In the genomic region with DNA sequence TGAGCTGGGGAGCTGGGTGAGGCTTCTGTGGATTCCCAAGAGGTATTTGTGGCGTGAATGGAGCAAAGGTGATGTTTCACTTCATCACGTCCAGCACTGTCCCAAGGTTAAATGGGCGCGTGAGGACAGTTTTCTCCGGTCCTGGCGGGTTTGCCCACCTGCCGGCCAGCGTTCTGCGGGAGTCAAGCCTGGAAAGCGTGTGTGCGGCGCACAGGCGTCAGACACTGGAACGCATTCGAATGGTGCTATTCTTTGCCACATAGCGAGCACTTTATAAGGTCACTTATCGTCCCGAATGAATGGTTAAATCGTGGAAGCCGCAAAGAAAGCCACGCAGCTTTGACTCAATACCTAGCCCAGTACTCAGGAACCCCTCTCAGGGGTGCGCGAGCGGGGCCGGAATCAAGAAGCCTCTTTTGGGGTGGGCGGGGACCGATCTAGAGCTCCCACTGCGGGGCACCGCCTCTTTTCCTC, we compare ENCODE assay signal across 8 cellular contexts. TPM values are rescaled to one million over a fixed set of nuclear protein-coding genes. Genes with fewer than 3 reads are reported as not detected.
A peak's percentile ranks its signal among the peaks of the same experiment; 100 is the strongest.
DNase-seq lines count a peak whose midpoint lies in the region; ATAC-seq and TF ChIP-seq lines count a peak whose summit lies in the region.

No MANE protein-coding gene starts in this region.

- H3K36me3 ChIP-seq in RWPE2 (ENCODE audit: low read depth) = peaks cover 27% of the 10 kb centered on the region
- peaks cover 0 to 21% of the 10 kb centered on the region in 2 donors for H3K36me3 ChIP-seq in gastroesophageal sphincter
- H3K36me3 ChIP-seq in skeletal muscle tissue (ENCODE audit: control insufficient read depth in 3 of 3, insufficient read depth in 3 of 3, low read length in 3 of 3) = peaks cover 6 to 15% (median 12%) of the 10 kb centered on the region in 3 donors

- H3K27ac ChIP-seq in RWPE2 (ENCODE audit: poor library complexity, severe bottlenecking) (peak overlapping the region; percentile 78), gastroesophageal sphincter (peak overlapping the region in 2 of 4 donors; percentile 38 to 84), skeletal muscle tissue (ENCODE audit: low read depth, low read length) (no peak overlapping the region)

- peak; percentile 9 for ATAC-seq in GM19455 (IDR thresholded peaks at IDR 0.05; ENCODE audit: unreplicated experiment)
- ATAC-seq in RWPE2 (ENCODE audit: low read depth) = peak; percentile 2; the same call in 2 of the 3 replicates
- no peak for ATAC-seq in gastroesophageal sphincter
- no peak for ATAC-seq in HG03521 (IDR thresholded peaks at IDR 0.05; ENCODE audit: unreplicated experiment)

- H3K4me3 ChIP-seq in RWPE2 (ENCODE audit: severe bottlenecking) = peak overlapping the region; percentile 95
- peak overlapping the region; percentile 98 to 99 for H3K4me3 ChIP-seq in gastroesophageal sphincter
- H3K4me3 ChIP-seq in skeletal muscle tissue (ENCODE audit: low read length in 3 of 3) = peak overlapping the region; percentile 76 to 81 (median 78)

- H3K9ac ChIP-seq in skeletal muscle tissue (ENCODE audit: low read depth in 1 of 3, low read length in 3 of 3) = peak overlapping the region; percentile 68 to 99 (median 78)

- WGBS in gastroesophageal sphincter (ENCODE audit: low coverage in 1 of 2), 2 donors = 1 to 10% methylated on average over 2 to 11 of the region's 29 CpGs

- no peak for TF ChIP-seq POLR2A in gastroesophageal sphincter (IDR thresholded peaks at IDR 0.05)

- no peak for TF ChIP-seq EP300 in gastroesophageal sphincter (IDR thresholded peaks at IDR 0.05)

- H3K9me3 ChIP-seq in RWPE2 (ENCODE audit: severe bottlenecking) = no peaks in the 10 kb centered on the region
- H3K9me3 ChIP-seq in gastroesophageal sphincter = no peaks in the 10 kb centered on the region
- no peaks in the 10 kb centered on the region for H3K9me3 ChIP-seq in skeletal muscle tissue (ENCODE audit: control insufficient read depth in 3 of 3, low read length in 3 of 3)

- DNase-seq in RWPE2 (ENCODE audit: low spot score) (no peak), NCI-H1092 treated with DMSO at 0.1 percent for 48 hours (lab: John Stamatoyannopoulos, UW) (no peak), hippocampal formation (lab: John Stamatoyannopoulos, UW) (no peak)
- DNase-seq in activated CD4-positive, alpha-beta T cell treated with anti-CD3 and anti-CD28 coated beads, Interleukin-2, amount 50 U/mL, for 1 hour = no peak

- H3K27me3 ChIP-seq in RWPE2 (ENCODE audit: insufficient read depth, poor library complexity, severe bottlenecking) (no peaks in the 10 kb centered on the region), gastroesophageal sphincter (no peaks in the 10 kb centered on the region), skeletal muscle tissue (ENCODE audit: control insufficient read depth in 3 of 3, insufficient read depth in 3 of 3, low read length in 3 of 3) (no peaks in the 10 kb centered on the region)

- TF ChIP-seq CTCF in RWPE2 (IDR thresholded peaks at IDR 0.05; ENCODE audit: poor library complexity, severe bottlenecking) = no peak
- peak in 1 of 4 experiments; percentile 50 for TF ChIP-seq CTCF in gastroesophageal sphincter (IDR thresholded peaks at IDR 0.05)

- peaks cover 7% of the 10 kb centered on the region for H3K4me1 ChIP-seq in RWPE2 (ENCODE audit: insufficient read depth, poor library complexity, severe bottlenecking)
- peaks cover 5 to 31% (median 9%) of the 10 kb centered on the region in 3 donors for H3K4me1 ChIP-seq in gastroesophageal sphincter
- H3K4me1 ChIP-seq in skeletal muscle tissue (ENCODE audit: control insufficient read depth in 3 of 3, insufficient read depth in 3 of 3, low read length in 3 of 3) = peaks cover 19 to 22% (median 19%) of the 10 kb centered on the region in 3 donors

RNA-seq across cellular contexts. Expression of a gene that starts 0.4 kb away (rescaled TPM):
- total RNA-seq in gastroesophageal sphincter = 10 to 100 TPM; 41.7 to 68.7 (median 64.9) TPM
- 73.1 TPM for total RNA-seq in skeletal muscle tissue

RNA-seq across cellular contexts. Expression of a gene that starts 42.9 kb away (rescaled TPM):
- total RNA-seq in gastroesophageal sphincter (1 to 10 TPM in 2 of 4 donors, under 1 TPM in 1, not detected in 1; 0.54 to 1.5 (median 1.0) TPM), skeletal muscle tissue (6.3 TPM)

Comparison
In these comparisons a context has a peak if more than half of its experiments do, and no peak if none do; other contexts are left out.
1. ATAC-seq: peak in GM19455 (single experiment) and RWPE2 (single experiment); none in gastroesophageal sphincter (single experiment) and HG03521 (single experiment).
2. Peak in every context shown above with its lines, with median percentiles within 50 percentile points of each other: H3K4me3 ChIP-seq.